ENCODE assay signal across 1 cellular context in genomic region chr21:26125433-26126167, GRCh38.
TF ChIP-seq lines count a peak whose summit lies in the region.

No MANE protein-coding gene starts in this region.

TF ChIP-seq in H1, 55 proteins besides CTCF, POLR2A, EP300 and RAD21:
- TF ChIP-seq USF2 (IDR thresholded peaks at IDR 0.05; ENCODE audit: low read length) (no peak), HDAC2 (IDR thresholded peaks at IDR 0.05; ENCODE audit: borderline replicate concordance in 1 of 2, low read depth in 2 of 2, low read length in 2 of 2) (no peak), CHD2 (IDR thresholded peaks at IDR 0.05; ENCODE audit: low read length) (no peak), CEBPB (IDR thresholded peaks at IDR 0.05; ENCODE audit: low read depth, low read length) (no peak), KDM4A (IDR thresholded peaks at IDR 0.05; ENCODE audit: low read depth, low read length, severe bottlenecking) (no peak), EGR1 (IDR thresholded peaks at IDR 0.05; ENCODE audit: borderline replicate concordance, low read depth, low read length) (no peak), ATF3 (IDR thresholded peaks at IDR 0.05; ENCODE audit: insufficient read depth, low read depth, low read length) (no peak), SP1 (IDR thresholded peaks at IDR 0.05; ENCODE audit: low read depth, low read length) (no peak), SUZ12 (IDR thresholded peaks at IDR 0.05; ENCODE audit: low read length) (no peak), CBX5 (IDR thresholded peaks at IDR 0.05; ENCODE audit: low read depth, low read length) (no peak), NANOG (IDR thresholded peaks at IDR 0.05; ENCODE audit: insufficient read depth, low read depth, low read length, poor library complexity, severe bottlenecking) (no peak), NRF1 (IDR thresholded peaks at IDR 0.05; ENCODE audit: low read depth, low read length) (no peak), SAP30 (IDR thresholded peaks at IDR 0.05; ENCODE audit: insufficient read depth, insufficient replicate concordance, low read length) (no peak), TAF7 (optimal IDR thresholded peaks at IDR 0.05; ENCODE audit: borderline replicate concordance, low read depth, low read length) (no peak)
